8 cellular contexts compared by ENCODE assay signal in the genomic region with DNA sequence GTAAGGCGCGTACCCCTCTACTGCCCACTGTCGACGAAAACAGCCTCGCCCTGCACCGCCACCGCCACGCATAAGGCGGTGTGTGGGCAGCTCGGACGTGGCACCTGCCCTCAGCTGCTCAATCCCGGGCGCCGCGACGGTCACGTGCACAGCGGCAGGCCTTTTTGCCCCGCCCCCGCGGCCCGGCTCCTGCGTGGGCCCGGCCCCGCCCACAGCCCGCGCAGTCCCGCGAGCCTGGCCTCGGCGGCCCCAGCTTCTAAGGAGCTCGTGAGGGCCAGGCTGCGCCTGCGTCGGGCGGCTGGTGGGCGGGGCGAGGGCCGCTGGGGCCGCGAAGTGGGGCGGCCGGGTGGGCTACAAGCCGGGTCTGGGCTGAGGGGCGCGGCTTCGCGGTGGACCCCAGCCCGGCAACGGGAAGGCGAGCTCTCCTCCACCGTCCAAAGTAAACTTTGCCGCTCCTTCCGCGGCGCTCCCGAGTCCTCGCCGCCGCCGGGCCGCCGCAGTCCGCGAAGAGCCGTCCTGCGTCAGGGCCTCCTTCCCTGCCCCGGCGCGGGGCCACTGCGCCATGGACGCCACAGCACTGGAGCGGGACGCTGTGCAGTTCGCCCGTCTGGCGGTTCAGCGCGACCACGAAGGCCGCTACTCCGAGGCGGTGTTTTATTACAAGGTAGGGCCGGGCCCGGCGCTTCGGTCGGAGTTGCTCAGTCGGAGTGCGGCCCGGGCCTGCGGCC. TPM values are rescaled to one million over a fixed set of nuclear protein-coding genes. Genes with fewer than 3 reads are reported as not detected.
A peak's percentile ranks its signal among the peaks of the same experiment; 100 is the strongest.
DNase-seq lines count a peak whose midpoint lies in the region; ATAC-seq and TF ChIP-seq lines count a peak whose summit lies in the region.

Gene CAPN7, plus strand, starts transcription at position 313 of the 728 bp plus-strand sequence. Its CDS starts 250 bp downstream, at position 563.

- peak; percentile 85 for ATAC-seq in HG03442 (IDR thresholded peaks at IDR 0.05; ENCODE audit: unreplicated experiment)

- peak within 1 kb of the TSS; percentile 100 for H3K4me3 ChIP-seq in ACC112 (ENCODE audit: low read depth, low read length)

- H3K27ac ChIP-seq in ACC112 (ENCODE audit: low read depth, low read length), result peak within 1 kb of the TSS; percentile 73

- peak within 1 kb of the TSS; percentile 90 for H2AFZ ChIP-seq in ACC112 (ENCODE audit: low read length, unreplicated experiment)

- H3K4me1 ChIP-seq in ACC112 (ENCODE audit: control insufficient read depth, insufficient read depth, low read length, unreplicated experiment), result peaks cover 17% of the 10 kb centered on the region

- peak; percentile 89 for DNase-seq in activated CD4-positive, alpha-beta T cell treated with anti-CD3 and anti-CD28 coated beads for 1 hour
- peak; percentile 97 for DNase-seq in dermis blood vessel endothelial cell
- DNase-seq in lung microvascular endothelial cell (ENCODE audit: low read depth in 2 of 2), result peak; percentile 96 to 97
- DNase-seq in stimulated activated CD8-positive, alpha-beta memory T cell treated with anti-CD3 and anti-CD28 coated beads, Interleukin-12 subunit alpha, Interleukin-12 subunit beta, amount 100 ng/mL, for 24 hours (ENCODE audit: extremely low read depth), result peak; percentile 83
- DNase-seq in NCI-H1092 treated with DMSO at 0.1 percent for 48 hours (lab: John Stamatoyannopoulos, UW), result no peak

- TF ChIP-seq POLR2A in GM19193 (IDR thresholded peaks at IDR 0.05; ENCODE audit: extremely low read depth, insufficient read depth, insufficient read length), result peak; percentile 85

- H3K36me3 ChIP-seq in ACC112 (ENCODE audit: insufficient read depth, low read length), result no peaks in the 10 kb centered on the region

- H3K79me2 ChIP-seq in ACC112 (ENCODE audit: control insufficient read depth, insufficient read depth, low read length, unreplicated experiment), result peaks cover 42% of the 10 kb centered on the region

- no peaks in the 10 kb centered on the region for H3K27me3 ChIP-seq in ACC112 (ENCODE audit: insufficient read depth, low read length)

RNA-seq across cellular contexts. Expression of gene CAPN7, which starts in this region (rescaled TPM):
- total RNA-seq in dermis blood vessel endothelial cell, result 33.5 and 43.9 TPM in 2 replicates
- 16.3 and 27.0 TPM in 2 replicates for total RNA-seq in lung microvascular endothelial cell
